In genomic region chr18:6057604-6058003, GRCh38 we compare ENCODE assay signal across 32 cellular contexts.
DNase-seq lines count a peak whose midpoint lies in the region; ATAC-seq, FAIRE-seq and TF ChIP-seq lines count a peak whose summit lies in the region.
"Had no signal": no experiment of that assay in that cellular context is flagged by ENCODE, and none has a peak within 500 bp of the region (broad histone marks: within the 10 kb centered on the region; RNA-seq: fewer than 3 reads in every experiment).

No MANE protein-coding gene starts in this region.

- no peak for FAIRE-seq in urothelium cell line (lab: Jason Lieb, UNC)
- FAIRE-seq: G401.6 had no signal

- H3K4me3 ChIP-seq in right atrium auricular region (no peak overlapping the region), PC-3 (ENCODE audit: low read length) (no peak overlapping the region), choroid plexus epithelial cell (ENCODE audit: low read depth, low read length) (no peak overlapping the region)
- H3K4me3 ChIP-seq: MG63, mucosa of descending colon, prostate gland, SJCRH30, transverse colon had no signal

- H3K4me2 ChIP-seq in PC-3 (ENCODE audit: low read length), result no peak overlapping the region

- no peaks in the 10 kb centered on the region for H3K36me3 ChIP-seq in right atrium auricular region
- H3K36me3 ChIP-seq in PC-3 (ENCODE audit: low read depth, low read length), result no peaks in the 10 kb centered on the region
- H3K36me3 ChIP-seq: BE2C, MG63, prostate gland, SJCRH30, transverse colon had no signal

- TF ChIP-seq CTCF in right atrium auricular region (IDR thresholded peaks at IDR 0.05), result no peak
- TF ChIP-seq CTCF in PC-3 (conservative IDR thresholded peaks at IDR 0.05; ENCODE audit: low read depth, low read length), result no peak
- TF ChIP-seq CTCF in choroid plexus epithelial cell (conservative IDR thresholded peaks at IDR 0.05; ENCODE audit: low read depth, low read length), result no peak

- H3K27me3 Mint-ChIP-seq in activated CD8-positive, alpha-beta T cell treated with anti-CD3 and anti-CD28 coated beads, Interleukin-2, amount 10 ng/mL, durations not matched to agents 7 days and 5 days (ENCODE audit: low read depth), result no peaks in the 10 kb centered on the region
- H3K27me3 Mint-ChIP-seq: activated CD4-positive, alpha-beta T cell treated with anti-CD3 and anti-CD28 coated beads for 36 hours; activated CD8-positive, alpha-beta T cell treated with anti-CD3 and anti-CD28 coated beads for 36 hours; dendritic cell treated with granulocyte-macrophage colony-stimulating factor and Interleukin-4, amounts not matched to agents 40 ng/mL and 50 ng/mL, for 4 days had no signal

- H3K27ac Mint-ChIP-seq in activated CD8-positive, alpha-beta T cell treated with anti-CD3 and anti-CD28 coated beads, Interleukin-2, amount 10 ng/mL, durations not matched to agents 7 days and 5 days, result no peak overlapping the region
- H3K27ac Mint-ChIP-seq: activated CD4-positive, alpha-beta T cell treated with anti-CD3 and anti-CD28 coated beads for 36 hours; activated CD8-positive, alpha-beta T cell treated with anti-CD3 and anti-CD28 coated beads for 36 hours; activated naive CD4-positive, alpha-beta T cell treated with anti-CD3 and anti-CD28 coated beads, Interleukin-2, amount 50 U/mL, for 72 hours; CD8-positive, alpha-beta T cell; dendritic cell treated with granulocyte-macrophage colony-stimulating factor and Interleukin-4, amounts not matched to agents 40 ng/mL and 50 ng/mL, for 4 days; stimulated activated effector memory CD8-positive, alpha-beta T cell treated with anti-CD3 and anti-CD28 coated beads, Interleukin-12 subunit alpha, Interleukin-12 subunit beta, amount 100 ng/mL, for 72 hours had no signal

- no peaks in the 10 kb centered on the region for H3K9me3 ChIP-seq in right atrium auricular region
- no peaks in the 10 kb centered on the region for H3K9me3 ChIP-seq in PC-3 (ENCODE audit: low read length)
- H3K9me3 ChIP-seq: BE2C, MG63, mucosa of descending colon, prostate gland, SJCRH30, transverse colon had no signal

- DNase-seq in right atrium auricular region (ENCODE audit: low spot score) (no peak), left ventricle myocardium superior (no peak), PC-3 (peak; percentile 38), choroid plexus epithelial cell (ENCODE audit: low read depth) (peak; percentile 59), sciatic nerve (ENCODE audit: low spot score) (no peak), foreskin melanocyte (no peak), urothelium cell line (ENCODE audit: low spot score) (no peak)
- DNase-seq in activated CD8-positive, alpha-beta T cell treated with anti-CD3 and anti-CD28 coated beads, Interleukin-2, amount 10 ng/mL, durations not matched to agents 7 days and 5 days, result no peak
- DNase-seq: activated CD4-positive, alpha-beta T cell treated with anti-CD3 and anti-CD28 coated beads for 36 hours; activated CD8-positive, alpha-beta T cell treated with anti-CD3 and anti-CD28 coated beads for 36 hours; activated effector memory CD4-positive, alpha-beta T cell treated with Interleukin-2 at 50 U/mL for 16 hours; BE2C; caudate nucleus; CD8-positive, alpha-beta T cell; mammary epithelial cell; MG63; mucosa of descending colon; natural killer cell; NCI-H1105 treated with DMSO at 0.1 percent for 48 hours; NCI-H187 treated with DMSO at 0.1 percent for 48 hours; NCI-H524 treated with DMSO at 0.1 percent for 48 hours; nucleus accumbens; SJCRH30; stimulated activated CD4-positive, alpha-beta T cell treated with anti-CD3 and anti-CD28 coated beads, Interleukin-15, amount 100 ng/mL, for 24 hours; SW 1271; transverse colon had no signal

- no peaks in the 10 kb centered on the region for H3K36me3 Mint-ChIP-seq in activated CD8-positive, alpha-beta T cell treated with anti-CD3 and anti-CD28 coated beads, Interleukin-2, amount 10 ng/mL, durations not matched to agents 7 days and 5 days (ENCODE audit: low read depth)
- H3K36me3 Mint-ChIP-seq: activated naive CD4-positive, alpha-beta T cell treated with anti-CD3 and anti-CD28 coated beads, Interleukin-2, amount 50 U/mL, for 72 hours; CD8-positive, alpha-beta T cell; natural killer cell; stimulated activated effector memory CD8-positive, alpha-beta T cell treated with anti-CD3 and anti-CD28 coated beads, Interleukin-12 subunit alpha, Interleukin-12 subunit beta, amount 100 ng/mL, for 72 hours had no signal

- H3K4me3 Mint-ChIP-seq in activated CD8-positive, alpha-beta T cell treated with anti-CD3 and anti-CD28 coated beads, Interleukin-2, amount 10 ng/mL, durations not matched to agents 7 days and 5 days, result no peak overlapping the region
- H3K4me3 Mint-ChIP-seq: activated CD4-positive, alpha-beta T cell treated with anti-CD3 and anti-CD28 coated beads for 36 hours; activated CD8-positive, alpha-beta T cell treated with anti-CD3 and anti-CD28 coated beads for 36 hours; CD8-positive, alpha-beta T cell; dendritic cell treated with granulocyte-macrophage colony-stimulating factor and Interleukin-4, amounts not matched to agents 40 ng/mL and 50 ng/mL, for 4 days; natural killer cell; stimulated activated effector memory CD8-positive, alpha-beta T cell treated with anti-CD3 and anti-CD28 coated beads, Interleukin-12 subunit alpha, Interleukin-12 subunit beta, amount 100 ng/mL, for 72 hours had no signal

- ATAC-seq in left ventricle myocardium superior (no peak), PC-3 (no peak), sciatic nerve (peak; percentile 58)
- ATAC-seq in activated CD8-positive, alpha-beta T cell treated with anti-CD3 and anti-CD28 coated beads, Interleukin-2, amount 10 ng/mL, durations not matched to agents 7 days and 5 days, result no peak
- ATAC-seq: activated CD4-positive, alpha-beta T cell treated with anti-CD3 and anti-CD28 coated beads for 36 hours; activated CD8-positive, alpha-beta T cell treated with anti-CD3 and anti-CD28 coated beads for 36 hours; activated naive CD4-positive, alpha-beta T cell treated with anti-CD3 and anti-CD28 coated beads, Interleukin-2, amount 50 U/mL, for 72 hours; CD8-positive, alpha-beta T cell; mucosa of descending colon; natural killer cell; stimulated activated effector memory CD8-positive, alpha-beta T cell treated with anti-CD3 and anti-CD28 coated beads, Interleukin-12 subunit alpha, Interleukin-12 subunit beta, amount 100 ng/mL, for 72 hours had no signal

- H2AFZ ChIP-seq in PC-3 (ENCODE audit: low read length), result no peak overlapping the region

- no peaks in the 10 kb centered on the region for H3K9me2 ChIP-seq in PC-3 (replicated peaks; ENCODE audit: low read length)

- H3K4me1 Mint-ChIP-seq in activated CD8-positive, alpha-beta T cell treated with anti-CD3 and anti-CD28 coated beads, Interleukin-2, amount 10 ng/mL, durations not matched to agents 7 days and 5 days (ENCODE audit: low read depth), result peaks cover 2% of the 10 kb centered on the region
- H3K4me1 Mint-ChIP-seq: stimulated activated effector memory CD8-positive, alpha-beta T cell treated with anti-CD3 and anti-CD28 coated beads, Interleukin-12 subunit alpha, Interleukin-12 subunit beta, amount 100 ng/mL, for 72 hours had no signal

- H3K9me3 Mint-ChIP-seq in activated CD8-positive, alpha-beta T cell treated with anti-CD3 and anti-CD28 coated beads, Interleukin-2, amount 10 ng/mL, durations not matched to agents 7 days and 5 days (ENCODE audit: insufficient read depth), result no peaks in the 10 kb centered on the region
- H3K9me3 Mint-ChIP-seq: activated CD8-positive, alpha-beta T cell treated with anti-CD3 and anti-CD28 coated beads for 36 hours; CD8-positive, alpha-beta T cell; natural killer cell had no signal

- H3K79me2 ChIP-seq in PC-3 (ENCODE audit: low read length), result no peaks in the 10 kb centered on the region

- no peaks in the 10 kb centered on the region for H4K20me1 ChIP-seq in PC-3 (ENCODE audit: low read length)

- no peaks in the 10 kb centered on the region for H3K27me3 ChIP-seq in right atrium auricular region
- H3K27me3 ChIP-seq in PC-3 (ENCODE audit: low read length), result no peaks in the 10 kb centered on the region
- H3K27me3 ChIP-seq: BE2C, MG63, SJCRH30, transverse colon had no signal

- intact Hi-C loops in left ventricle myocardium superior (cut with micrococcal nuclease), result no loop called here
- intact Hi-C loops in PC-3 (cut with micrococcal nuclease), result loop anchor here (5.0 kb wide), 3 partner anchors 155 to 295 kb away; no protein-coding TSS in a partner anchor
- intact Hi-C loops in sciatic nerve (cut with DNase I), result no loop called here

- H3F3A ChIP-seq in PC-3 (ENCODE audit: low read length, unreplicated experiment), result peaks cover 7% of the 10 kb centered on the region

- H3K4me1 ChIP-seq in right atrium auricular region, result peaks cover 0 to 36% of the 10 kb centered on the region in 2 donors
- peaks cover 47% of the 10 kb centered on the region for H3K4me1 ChIP-seq in PC-3 (ENCODE audit: insufficient read depth, low read length)
- H3K4me1 ChIP-seq: BE2C, prostate gland, SJCRH30, transverse colon had no signal

- no TSS peak for BruUV-seq in PC-3 (replicated peaks; lab: Mats Ljungman, UMichigan)

- H3K27ac ChIP-seq in right atrium auricular region (peak overlapping the region; percentile 67 to 87), PC-3 (ENCODE audit: low read length) (peak overlapping the region; percentile 97)
- H3K27ac ChIP-seq: prostate gland, SJCRH30, transverse colon, VCaP had no signal

- CTCF ChIA-PET in PC-3 (lab: Charles Lee), result no interaction called here
- CTCF ChIA-PET in activated CD8-positive, alpha-beta T cell treated with anti-CD3 and anti-CD28 coated beads, Interleukin-2, amount 10 ng/mL, durations not matched to agents 7 days and 5 days (lab: Charles Lee), result no interaction called here

- H3K9ac ChIP-seq in PC-3 (ENCODE audit: low read length), result 0 out of 2 replicates have a peak overlapping the region, but pooled peaks have one; percentile 80

- POLR2A ChIA-PET in PC-3 (lab: Charles Lee; ENCODE audit: unreplicated experiment), result no interaction called here
- POLR2A ChIA-PET in activated CD8-positive, alpha-beta T cell treated with anti-CD3 and anti-CD28 coated beads, Interleukin-2, amount 10 ng/mL, durations not matched to agents 7 days and 5 days (lab: Charles Lee), result no interaction called here

Comparison
In these comparisons a context has a peak if more than half of its experiments do, and no peak if none do; other contexts are left out.
1. DNase-seq: peak in PC-3 (single experiment) and choroid plexus epithelial cell (single experiment); none in right atrium auricular region (single experiment), left ventricle myocardium superior (single experiment), sciatic nerve (single experiment), foreskin melanocyte (single experiment), activated CD8-positive, alpha-beta T cell treated with anti-CD3 and anti-CD28 coated beads, Interleukin-2, amount 10 ng/mL, durations not matched to agents 7 days and 5 days (single experiment) and urothelium cell line (single experiment).